1 cellular context compared by ENCODE assay signal in genomic region chr2:55618649-55619055, GRCh38.
TF ChIP-seq lines count a peak whose summit lies in the region.

No MANE protein-coding gene starts in this region.

TF ChIP-seq in HepG2, 621 proteins besides CTCF, POLR2A, EP300 and RAD21 (continued from another document and continues in another):
- peak; percentile 75 for TF ChIP-seq ZNF574 (CRISPR knock-in tag; IDR thresholded peaks at IDR 0.05)
- TF ChIP-seq PREB (CRISPR knock-in tag; IDR thresholded peaks at IDR 0.05), result no peak
- no peak for TF ChIP-seq ZNF496 (CRISPR knock-in tag; IDR thresholded peaks at IDR 0.05; ENCODE audit: insufficient replicate concordance)
- TF ChIP-seq AKNA (CRISPR knock-in tag; IDR thresholded peaks at IDR 0.05; ENCODE audit: borderline replicate concordance), result no peak
- TF ChIP-seq HOXA5 (CRISPR knock-in tag; IDR thresholded peaks at IDR 0.05), result 0 out of 2 replicates have a peak, but pooled peaks have one; percentile 52
- TF ChIP-seq IRX3 (CRISPR knock-in tag; IDR thresholded peaks at IDR 0.05; ENCODE audit: borderline replicate concordance, low read depth), result no peak
- no peak for TF ChIP-seq MEIS1 (CRISPR knock-in tag; IDR thresholded peaks at IDR 0.05; ENCODE audit: borderline replicate concordance)
- no peak for TF ChIP-seq FUBP1 (CRISPR knock-in tag; IDR thresholded peaks at IDR 0.05; ENCODE audit: borderline replicate concordance)
- no peak for TF ChIP-seq TERF1 (CRISPR knock-in tag; IDR thresholded peaks at IDR 0.05)
- no peak for TF ChIP-seq ZNF318 (CRISPR knock-in tag; IDR thresholded peaks at IDR 0.05)
- peak; percentile 24; the same call in 1 of the 2 replicates for TF ChIP-seq GABPA (IDR thresholded peaks at IDR 0.05; ENCODE audit: low read depth, low read length)
- TF ChIP-seq GABPA (CRISPR knock-in tag; IDR thresholded peaks at IDR 0.05; ENCODE audit: low read depth), result peak; percentile 55
- TF ChIP-seq RORA (CRISPR knock-in tag; IDR thresholded peaks at IDR 0.05), result no peak
- TF ChIP-seq SRSF4 (IDR thresholded peaks at IDR 0.05; ENCODE audit: low read depth, low read length, poor library complexity, severe bottlenecking), result no peak
- TF ChIP-seq SSRP1 (CRISPR knock-in tag; IDR thresholded peaks at IDR 0.05), result no peak
- no peak for TF ChIP-seq BATF2 (CRISPR knock-in tag; IDR thresholded peaks at IDR 0.05)
- no peak for TF ChIP-seq ZBTB10 (CRISPR knock-in tag; IDR thresholded peaks at IDR 0.05; ENCODE audit: borderline replicate concordance)
- no peak for TF ChIP-seq PLRG1 (conservative IDR thresholded peaks at IDR 0.05)
- peak; percentile 61; the same call in 1 of the 2 replicates for TF ChIP-seq ZNF766 (CRISPR knock-in tag; IDR thresholded peaks at IDR 0.05; ENCODE audit: borderline replicate concordance)
- TF ChIP-seq NR3C1 (CRISPR knock-in tag; IDR thresholded peaks at IDR 0.05), result no peak
- no peak for TF ChIP-seq ARID2 (CRISPR knock-in tag; IDR thresholded peaks at IDR 0.05; ENCODE audit: borderline replicate concordance)
- TF ChIP-seq NCOA2 (CRISPR knock-in tag; IDR thresholded peaks at IDR 0.05), result peak; percentile 33; the same call in 1 of the 2 replicates
- TF ChIP-seq RFXANK (CRISPR knock-in tag; IDR thresholded peaks at IDR 0.05), result no peak
- peak; percentile 77 for TF ChIP-seq SIN3A (IDR thresholded peaks at IDR 0.05; ENCODE audit: borderline replicate concordance, low read depth, low read length)
- no peak for TF ChIP-seq ZFP41 (CRISPR knock-in tag; IDR thresholded peaks at IDR 0.05; ENCODE audit: borderline replicate concordance)
- TF ChIP-seq RAD51 (IDR thresholded peaks at IDR 0.05; ENCODE audit: borderline replicate concordance), result no peak
